ENCODE assay signal across 21 cellular contexts in the genomic region with DNA sequence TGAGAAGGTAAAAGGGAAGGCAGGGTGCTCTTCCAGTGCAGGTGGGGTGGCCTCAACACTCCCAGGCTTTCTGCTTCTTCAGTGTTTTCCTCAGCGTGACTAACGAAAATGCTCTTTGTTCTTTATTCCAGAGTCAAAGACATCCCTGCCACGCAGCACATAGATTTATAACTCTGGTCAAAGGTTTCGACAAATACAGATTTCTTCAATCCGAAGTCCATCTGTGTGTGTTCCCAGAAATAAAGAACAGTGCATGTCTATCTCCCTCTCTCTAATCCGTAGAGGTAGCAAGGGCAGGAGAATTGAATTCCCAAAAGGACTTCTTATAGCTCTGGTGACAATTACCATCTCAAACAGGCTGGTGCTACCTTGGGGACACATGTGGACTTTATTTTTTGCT. TPM values are rescaled to one million over a fixed set of nuclear protein-coding genes. Genes with fewer than 3 reads are reported as not detected.
"Had no signal": no experiment of that assay in that cellular context is flagged by ENCODE, and none has a peak within 500 bp of the region (broad histone marks: within the 10 kb centered on the region; RNA-seq: fewer than 3 reads in every experiment).

No MANE protein-coding gene starts in this region.

- H3K4me2 ChIP-seq: SK-N-SH had no signal

- H3K4me3 ChIP-seq: MG63 had no signal

- H3K27ac ChIP-seq: RWPE1 had no signal

- H3K36me3 ChIP-seq: MG63 had no signal

- H3K9me3 ChIP-seq: MG63, SK-N-SH had no signal

- DNase-seq: IMR-90, KG1, MG63, NCI-H1092, NCI-H1105 treated with DMSO at 0.1 percent for 48 hours, NCI-H1417 treated with DMSO at 0.1 percent for 48 hours, NCI-H146, NCI-H1694 treated with DMSO at 0.1 percent for 48 hours, NCI-H1930, NCI-H2081, NCI-H2107, NCI-H2227 treated with DMSO at 0.1 percent for 48 hours, NCI-H524, NCI-H69, NCI-H774, SHP77, SK-N-SH had no signal

- H3K9ac ChIP-seq: SK-N-SH had no signal

RNA-seq across cellular contexts. Expression of a gene that starts 26.4 kb away (rescaled TPM):
- total RNA-seq: HT-29, IMR-90, NCI-H460 had no signal
- polyA plus RNA-seq: IMR-90, SK-N-SH had no signal

RNA-seq across cellular contexts. Expression of a gene that starts 53.5 kb away (rescaled TPM):
- total RNA-seq: HT-29, NCI-H460, SK-MEL-5 had no signal
- polyA plus RNA-seq: IMR-90, SK-N-SH had no signal
